In genomic region chr6:101666256-101666655, GRCh38 we compare ENCODE assay signal across 14 cellular contexts.
DNase-seq lines count a peak whose midpoint lies in the region; ATAC-seq, FAIRE-seq and TF ChIP-seq lines count a peak whose summit lies in the region.
"Had no signal": no experiment of that assay in that cellular context is flagged by ENCODE, and none has a peak within 500 bp of the region (broad histone marks: within the 10 kb centered on the region; RNA-seq: fewer than 3 reads in every experiment).

No MANE protein-coding gene starts in this region.

- H3K4me1 ChIP-seq in astrocyte (ENCODE audit: insufficient read depth, low read length) (peaks cover 10% of the 10 kb centered on the region), mesenchymal stem cell (ENCODE audit: control insufficient read depth, insufficient read depth, low read depth, low read length) (no peaks in the 10 kb centered on the region)
- H3K4me1 ChIP-seq: tibial nerve had no signal

- no peak overlapping the region for H2AK5ac ChIP-seq in mesenchymal stem cell (ENCODE audit: low read length, severe bottlenecking)

- no CpG with 5 or more reads among the region's 1 CpG for WGBS in mesenchymal stem cell

- no peaks in the 10 kb centered on the region for H4K20me1 ChIP-seq in astrocyte (ENCODE audit: insufficient read depth, low read length)

- ATAC-seq in activated CD8-positive, alpha-beta T cell treated with anti-CD3 and anti-CD28 coated beads, Interleukin-2, amount 10 ng/mL, durations not matched to agents 7 days and 5 days: no peak
- ATAC-seq: CD8-positive, alpha-beta T cell had no signal

- H3K79me2 ChIP-seq in astrocyte (ENCODE audit: insufficient read depth, low read length): no peaks in the 10 kb centered on the region

- no peak overlapping the region for H4K91ac ChIP-seq in mesenchymal stem cell (ENCODE audit: low read length)

- H3K27ac Mint-ChIP-seq in astrocyte (ENCODE audit: unreplicated experiment): no peak overlapping the region
- H3K27ac Mint-ChIP-seq in activated CD8-positive, alpha-beta T cell treated with anti-CD3 and anti-CD28 coated beads, Interleukin-2, amount 10 ng/mL, durations not matched to agents 7 days and 5 days: no peak overlapping the region
- H3K27ac Mint-ChIP-seq: CD8-positive, alpha-beta T cell had no signal

- no peaks in the 10 kb centered on the region for H3K79me1 ChIP-seq in mesenchymal stem cell (replicated peaks; ENCODE audit: low read length, poor library complexity, severe bottlenecking)

- TF ChIP-seq EP300 in Ishikawa (IDR thresholded peaks at IDR 0.05; ENCODE audit: borderline replicate concordance): no peak

- H2BK5ac ChIP-seq in mesenchymal stem cell (ENCODE audit: low read depth, low read length, poor library complexity, severe bottlenecking): no peak overlapping the region

- no peaks in the 10 kb centered on the region for H3K36me3 Mint-ChIP-seq in astrocyte (ENCODE audit: low read depth, unreplicated experiment)
- no peaks in the 10 kb centered on the region for H3K36me3 Mint-ChIP-seq in activated CD8-positive, alpha-beta T cell treated with anti-CD3 and anti-CD28 coated beads, Interleukin-2, amount 10 ng/mL, durations not matched to agents 7 days and 5 days (ENCODE audit: low read depth)
- H3K36me3 Mint-ChIP-seq: CD8-positive, alpha-beta T cell had no signal

- FAIRE-seq in astrocyte (lab: Jason Lieb, UNC): peak; percentile 55
- FAIRE-seq: GM12891 had no signal

- no peak overlapping the region for H2BK12ac ChIP-seq in mesenchymal stem cell (ENCODE audit: low read length in 2 of 2)

- CTCF ChIA-PET in activated CD8-positive, alpha-beta T cell treated with anti-CD3 and anti-CD28 coated beads, Interleukin-2, amount 10 ng/mL, durations not matched to agents 7 days and 5 days (lab: Charles Lee): no interaction called here

- H3K14ac ChIP-seq in mesenchymal stem cell (ENCODE audit: low read length in 2 of 2): no peak overlapping the region

- in situ Hi-C loops in Caki2 (cut with HindIII; ENCODE audit: low pct_unique_long_range_greater_than_20kb, low sequenced_read_pairs): no loop called here

- no peak for TF ChIP-seq RAD21 in Ishikawa (IDR thresholded peaks at IDR 0.05; ENCODE audit: low read depth)

- DNase-seq in Caki2 (ENCODE audit: low read depth) (peak; percentile 67), astrocyte (ENCODE audit: low read depth) (peak; percentile 92), kidney tubule cell (ENCODE audit: low spot score) (peak; percentile 91), GOT3 (lab: John Stamatoyannopoulos, UW) (no peak), mesenchymal stem cell (no peak), midbrain (lab: John Stamatoyannopoulos, UW) (no peak)
- DNase-seq in activated CD8-positive, alpha-beta T cell treated with anti-CD3 and anti-CD28 coated beads, Interleukin-2, amount 10 ng/mL, durations not matched to agents 7 days and 5 days: no peak
- DNase-seq: amniotic stem cell; CD8-positive, alpha-beta T cell; NCI-H1436; T-helper 9 cell had no signal

- H2BK120ac ChIP-seq in mesenchymal stem cell (ENCODE audit: low read depth, low read length): no peak overlapping the region

- H3K9ac ChIP-seq in astrocyte (ENCODE audit: low read length): no peak overlapping the region
- H3K9ac ChIP-seq in mesenchymal stem cell (ENCODE audit: low read length): no peak overlapping the region

- no peak overlapping the region for H3K27ac ChIP-seq in astrocyte (ENCODE audit: low read depth, low read length)
- no peak overlapping the region for H3K27ac ChIP-seq in mesenchymal stem cell (ENCODE audit: low read length, poor library complexity, severe bottlenecking)
- H3K27ac ChIP-seq: tibial nerve had no signal

- H3K4me3 ChIP-seq in astrocyte (ENCODE audit: insufficient read depth, low read depth, low read length) (no peak overlapping the region), mesenchymal stem cell (ENCODE audit: insufficient read depth in 1 of 2, low read depth in 1 of 2, low read length in 2 of 2) (no peak overlapping the region)
- H3K4me3 ChIP-seq: tibial nerve had no signal

- no peak overlapping the region for H3K4me3 Mint-ChIP-seq in astrocyte (ENCODE audit: unreplicated experiment)
- H3K4me3 Mint-ChIP-seq in activated CD8-positive, alpha-beta T cell treated with anti-CD3 and anti-CD28 coated beads, Interleukin-2, amount 10 ng/mL, durations not matched to agents 7 days and 5 days: no peak overlapping the region
- H3K4me3 Mint-ChIP-seq: CD8-positive, alpha-beta T cell had no signal

- no peaks in the 10 kb centered on the region for H3K9me3 Mint-ChIP-seq in astrocyte (ENCODE audit: unreplicated experiment)
- H3K9me3 Mint-ChIP-seq in activated CD8-positive, alpha-beta T cell treated with anti-CD3 and anti-CD28 coated beads, Interleukin-2, amount 10 ng/mL, durations not matched to agents 7 days and 5 days (ENCODE audit: insufficient read depth): no peaks in the 10 kb centered on the region

- peaks cover 4% of the 10 kb centered on the region for H3K4me1 Mint-ChIP-seq in astrocyte (ENCODE audit: low read depth, unreplicated experiment)
- H3K4me1 Mint-ChIP-seq in activated CD8-positive, alpha-beta T cell treated with anti-CD3 and anti-CD28 coated beads, Interleukin-2, amount 10 ng/mL, durations not matched to agents 7 days and 5 days (ENCODE audit: low read depth): no peaks in the 10 kb centered on the region

- POLR2A ChIA-PET in activated CD8-positive, alpha-beta T cell treated with anti-CD3 and anti-CD28 coated beads, Interleukin-2, amount 10 ng/mL, durations not matched to agents 7 days and 5 days (lab: Charles Lee): no interaction called here

- H2BK15ac ChIP-seq in mesenchymal stem cell (ENCODE audit: low read depth, poor library complexity, severe bottlenecking): no peak overlapping the region

- H3K27me3 Mint-ChIP-seq in astrocyte (ENCODE audit: low read depth, unreplicated experiment): no peaks in the 10 kb centered on the region
- no peaks in the 10 kb centered on the region for H3K27me3 Mint-ChIP-seq in activated CD8-positive, alpha-beta T cell treated with anti-CD3 and anti-CD28 coated beads, Interleukin-2, amount 10 ng/mL, durations not matched to agents 7 days and 5 days (ENCODE audit: low read depth)

- H3K27me3 ChIP-seq in astrocyte (ENCODE audit: insufficient read depth, low read length): no peaks in the 10 kb centered on the region
- H3K27me3 ChIP-seq in mesenchymal stem cell (ENCODE audit: control insufficient read depth in 1 of 2, insufficient read depth in 1 of 2, low read length in 2 of 2): no peaks in the 10 kb centered on the region
- H3K27me3 ChIP-seq: tibial nerve had no signal

- H3K18ac ChIP-seq in mesenchymal stem cell (ENCODE audit: low read depth in 1 of 2, low read length in 2 of 2): no peak overlapping the region

- H3K23ac ChIP-seq in mesenchymal stem cell (ENCODE audit: low read length in 2 of 2): no peak overlapping the region

- H3K4me2 ChIP-seq in astrocyte (ENCODE audit: low read length) (peak overlapping the region; percentile 34), mesenchymal stem cell (ENCODE audit: low read length, poor library complexity, severe bottlenecking) (no peak overlapping the region)

- H3K36me3 ChIP-seq in astrocyte (ENCODE audit: insufficient read depth, low read length) (no peaks in the 10 kb centered on the region), mesenchymal stem cell (ENCODE audit: control insufficient read depth in 1 of 2, insufficient read depth in 2 of 2, low read depth in 1 of 2, low read length in 2 of 2) (no peaks in the 10 kb centered on the region)
- H3K36me3 ChIP-seq: tibial nerve had no signal

- no peak overlapping the region for H3K4ac ChIP-seq in mesenchymal stem cell (ENCODE audit: low read depth in 1 of 2, low read length in 2 of 2)

- no peaks in the 10 kb centered on the region for H3K9me3 ChIP-seq in astrocyte (ENCODE audit: insufficient read depth, low read depth, low read length)
- H3K9me3 ChIP-seq in mesenchymal stem cell (ENCODE audit: control insufficient read depth, low read length): no peaks in the 10 kb centered on the region
- H3K9me3 ChIP-seq: tibial nerve had no signal

- no peak overlapping the region for H2AFZ ChIP-seq in astrocyte (ENCODE audit: low read depth, low read length)
- H2AFZ ChIP-seq in mesenchymal stem cell (ENCODE audit: low read depth, low read length): no peak overlapping the region

- H4K8ac ChIP-seq in mesenchymal stem cell (ENCODE audit: low read length): no peak overlapping the region

- no peak for TF ChIP-seq CTCF in astrocyte (IDR thresholded peaks at IDR 0.05; ENCODE audit: insufficient read depth, low read depth, low read length)

TF ChIP-seq in Ishikawa, 13 proteins besides CTCF, POLR2A, EP300 and RAD21:
- TF ChIP-seq, protein P1, sequence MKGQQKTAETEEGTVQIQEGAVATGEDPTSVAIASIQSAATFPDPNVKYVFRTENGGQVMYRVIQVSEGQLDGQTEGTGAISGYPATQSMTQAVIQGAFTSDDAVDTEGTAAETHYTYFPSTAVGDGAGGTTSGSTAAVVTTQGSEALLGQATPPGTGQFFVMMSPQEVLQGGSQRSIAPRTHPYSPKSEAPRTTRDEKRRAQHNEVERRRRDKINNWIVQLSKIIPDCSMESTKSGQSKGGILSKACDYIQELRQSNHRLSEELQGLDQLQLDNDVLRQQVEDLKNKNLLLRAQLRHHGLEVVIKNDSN (IDR thresholded peaks at IDR 0.05): no peak
- TF ChIP-seq YY1 (IDR thresholded peaks at IDR 0.05; ENCODE audit: low read depth) (no peak), MAX (IDR thresholded peaks at IDR 0.05) (no peak), FOXM1 (IDR thresholded peaks at IDR 0.05; ENCODE audit: borderline replicate concordance, low read depth) (no peak), NFIC (IDR thresholded peaks at IDR 0.05) (peak; percentile 43), EGR1 (IDR thresholded peaks at IDR 0.05) (no peak)

Comparison
In these comparisons a context has a peak if more than half of its experiments do, and no peak if none do; other contexts are left out.
1. DNase-seq: peak in Caki2 (single experiment), astrocyte (single experiment) and kidney tubule cell (single experiment); none in GOT3 (single experiment), mesenchymal stem cell (single experiment), midbrain (single experiment) and activated CD8-positive, alpha-beta T cell treated with anti-CD3 and anti-CD28 coated beads, Interleukin-2, amount 10 ng/mL, durations not matched to agents 7 days and 5 days (single experiment).